Comparison of ENCODE assay signal across 9 cellular contexts in genomic region chr14:20631023-20631820, GRCh38. TPM values are rescaled to one million over a fixed set of nuclear protein-coding genes. Genes with fewer than 3 reads are reported as not detected.
DNase-seq lines count a peak whose midpoint lies in the region; ATAC-seq, FAIRE-seq and TF ChIP-seq lines count a peak whose summit lies in the region.
"Had no signal": no experiment of that assay in that cellular context is flagged by ENCODE, and none has a peak within 500 bp of the region (broad histone marks: within the 10 kb centered on the region; RNA-seq: fewer than 3 reads in every experiment).

No MANE protein-coding gene starts in this region.

- H3K9me3 Mint-ChIP-seq in activated naive CD4-positive, alpha-beta T cell treated with anti-CD3 and anti-CD28 coated beads, Interleukin-2, amount 50 U/mL, for 24 hours, result no peaks in the 10 kb centered on the region

- H3K4me1 ChIP-seq in A549, result peaks cover 31% of the 10 kb centered on the region; the same call in 2 of the 3 replicates
- no peaks in the 10 kb centered on the region for H3K4me1 ChIP-seq in HEK293 (ENCODE audit: control insufficient read depth, insufficient read depth, low read length)
- no peaks in the 10 kb centered on the region for H3K4me1 ChIP-seq in PC-9 (replicated peaks; ENCODE audit: insufficient read depth)
- peaks cover 12% of the 10 kb centered on the region for H3K4me1 ChIP-seq in psoas muscle
- H3K4me1 ChIP-seq in gastrocnemius medialis, result peaks cover 8 to 20% of the 10 kb centered on the region in 2 donors

- H3K4me3 Mint-ChIP-seq in activated naive CD4-positive, alpha-beta T cell treated with anti-CD3 and anti-CD28 coated beads, Interleukin-2, amount 50 U/mL, for 24 hours, result peak overlapping the region; percentile 87

- in situ Hi-C loops in gastrocnemius medialis (cut with MboI; ENCODE audit: low sequenced_read_pairs in 4 of 4), result no loop called here

- H3K9me3 ChIP-seq in A549, result peaks cover 4% of the 10 kb centered on the region; the same call in 1 of the 3 replicates
- no peaks in the 10 kb centered on the region for H3K9me3 ChIP-seq in HEK293 (ENCODE audit: control insufficient read depth, insufficient read depth, low read depth, low read length)
- no peaks in the 10 kb centered on the region for H3K9me3 ChIP-seq in PC-9 (ENCODE audit: insufficient read depth, low read depth)
- no peaks in the 10 kb centered on the region for H3K9me3 ChIP-seq in psoas muscle
- no peaks in the 10 kb centered on the region for H3K9me3 ChIP-seq in gastrocnemius medialis

- H3K9me2 ChIP-seq in PC-9 (ENCODE audit: insufficient read depth), result no peaks in the 10 kb centered on the region

- DNase-seq in A549 (ENCODE audit: low read depth in 1 of 2, low spot score in 1 of 2), result peak; percentile 69 to 82
- DNase-seq in PC-9, result peak; percentile 46 to 54
- DNase-seq in Right ventricle myocardium superior, result no peak
- no peak for DNase-seq in psoas muscle
- DNase-seq in gastrocnemius medialis, result no peak

- peak overlapping the region; percentile 62 for H3K4me3 ChIP-seq in A549
- H3K4me3 ChIP-seq in HEK293 (ENCODE audit: low read depth, low read length), result peak overlapping the region; percentile 65
- H3K4me3 ChIP-seq in PC-9, result peak overlapping the region; percentile 81
- peak overlapping the region; percentile 49 for H3K4me3 ChIP-seq in psoas muscle
- H3K4me3 ChIP-seq in gastrocnemius medialis, result peak overlapping the region in 2 of 4 donors; percentile 18 to 23
- H3K4me3 ChIP-seq: lung had no signal

- no peak for TF ChIP-seq RAD21 in A549 (conservative IDR thresholded peaks at IDR 0.05 in 1 of 2, IDR thresholded peaks at IDR 0.05 in 1 of 2)

- peaks cover 16% of the 10 kb centered on the region for H3K27me3 Mint-ChIP-seq in activated naive CD4-positive, alpha-beta T cell treated with anti-CD3 and anti-CD28 coated beads, Interleukin-2, amount 50 U/mL, for 24 hours

- peaks cover 37% of the 10 kb centered on the region for H3F3A ChIP-seq in PC-9 (ENCODE audit: insufficient read depth, low read depth)

- WGBS in A549 (ENCODE audit: missing lambda C conversion rate), result 2% methylated on average over 18 of the region's 18 CpGs
- WGBS in psoas muscle, 3 donors, result 2 to 3% (median 3%) methylated on average over 18 of the region's 18 CpGs

- BruUV-seq in PC-9 (replicated peaks; lab: Mats Ljungman, UMichigan), result no TSS peak

- FAIRE-seq in A549 (lab: Jason Lieb, UNC), result peak; percentile 89

- peak overlapping the region; percentile 96 for H3K27ac Mint-ChIP-seq in activated naive CD4-positive, alpha-beta T cell treated with anti-CD3 and anti-CD28 coated beads, Interleukin-2, amount 50 U/mL, for 24 hours

- H4K20me1 ChIP-seq in PC-9 (ENCODE audit: insufficient read depth), result no peaks in the 10 kb centered on the region

- peak overlapping the region; percentile 65 for H2AFZ ChIP-seq in PC-9

- TF ChIP-seq POLR2A in A549 (IDR thresholded peaks at IDR 0.05; ENCODE audit: low read length) (no peak), gastrocnemius medialis (IDR thresholded peaks at IDR 0.05) (no peak)

- H3K27ac ChIP-seq in A549 (peak overlapping the region; percentile 55 to 81; a peak in 5 of 6 replicates), HEK293 (ENCODE audit: extremely low read depth, low read depth, low read length) (peak overlapping the region; percentile 44), PC-9 (0 out of 2 replicates have a peak overlapping the region, but pooled peaks have one; percentile 2), psoas muscle (no peak overlapping the region), gastrocnemius medialis (no peak overlapping the region)

- TF ChIP-seq CTCF in A549 (IDR thresholded peaks at IDR 0.05), result no peak
- no peak for TF ChIP-seq CTCF in HEK293 (tag by site-specific recombination; IDR thresholded peaks at IDR 0.05)
- TF ChIP-seq CTCF in PC-9 (conservative IDR thresholded peaks at IDR 0.05), result no peak
- TF ChIP-seq CTCF in psoas muscle (IDR thresholded peaks at IDR 0.05), result no peak
- TF ChIP-seq CTCF in gastrocnemius medialis (IDR thresholded peaks at IDR 0.05 in 4 of 5, conservative IDR thresholded peaks at IDR 0.05 in 1 of 5), result no peak

- H3K36me3 ChIP-seq in HEK293 (ENCODE audit: control insufficient read depth in 2 of 2, insufficient read depth in 1 of 2, low read length in 2 of 2) (no peaks in the 10 kb centered on the region), PC-9 (ENCODE audit: low read depth) (no peaks in the 10 kb centered on the region), psoas muscle (ENCODE audit: insufficient read depth in 1 of 2, low read depth in 1 of 2) (no peaks in the 10 kb centered on the region), gastrocnemius medialis (no peaks in the 10 kb centered on the region)

- ATAC-seq in A549 (peak in 1 of 2 experiments; percentile 56; a peak in 3 of 6 replicates), Right ventricle myocardium superior (ENCODE audit: poor library complexity) (peak; percentile 66), psoas muscle (peak; percentile 53 to 62 (median 58)), gastrocnemius medialis (no peak), GM21526 (IDR thresholded peaks at IDR 0.05; ENCODE audit: low FRiP score, unreplicated experiment) (no peak)

- peaks cover 66% of the 10 kb centered on the region for H3K4me1 Mint-ChIP-seq in activated naive CD4-positive, alpha-beta T cell treated with anti-CD3 and anti-CD28 coated beads, Interleukin-2, amount 50 U/mL, for 24 hours

- H3K27me3 ChIP-seq in PC-9 (ENCODE audit: insufficient read depth, low read depth), result no peaks in the 10 kb centered on the region
- peaks cover 0 to 81% (median 16%) of the 10 kb centered on the region in 3 donors for H3K27me3 ChIP-seq in psoas muscle (ENCODE audit: insufficient read depth in 3 of 3, low read length in 2 of 3)
- peaks cover 71 to 92% (median 78%) of the 10 kb centered on the region in 3 donors for H3K27me3 ChIP-seq in gastrocnemius medialis

- H3K79me2 ChIP-seq in PC-9 (ENCODE audit: low read depth), result no peaks in the 10 kb centered on the region

- H3K4me2 ChIP-seq in A549 (peak overlapping the region; percentile 99), PC-9 (peak overlapping the region; percentile 97)

- intact Hi-C loops in PC-9 (cut with micrococcal nuclease; ENCODE audit: unreplicated experiment), result loop anchor here (5.0 kb wide), 1 partner anchor 366 kb away; the partner anchor contains the start of gene SLC39A2
- intact Hi-C loops in Right ventricle myocardium superior (cut with DNase I), result no loop called here
- intact Hi-C loops in psoas muscle (cut with DNase I), result loop anchor here in 1 of 2 donors (5.0 kb wide), 1 partner anchor 51 kb away; the partner anchor contains the start of gene RNASE4
- intact Hi-C loops in gastrocnemius medialis (cut with DNase I; ENCODE audit: low total_unique reads), result loop anchor here (5.0 kb wide), 1 partner anchor 51 kb away; the partner anchor contains the start of gene RNASE4

- TF ChIP-seq EP300 in A549 (IDR thresholded peaks at IDR 0.05), result no peak

- H3K36me3 Mint-ChIP-seq in activated naive CD4-positive, alpha-beta T cell treated with anti-CD3 and anti-CD28 coated beads, Interleukin-2, amount 50 U/mL, for 24 hours, result no peaks in the 10 kb centered on the region

- CTCF ChIA-PET in A549 (lab: Yijun Ruan, JAX) (interaction anchor here (0.6 to 4.6 kb wide), 14 partner anchors 16 to 340 kb away, joined by 3 to 30 read pairs (median 6); no protein-coding TSS in a partner anchor), HEK293 (lab: Yijun Ruan, JAX) (interaction anchor here (0.7 to 2.7 kb wide), 9 partner anchors 17 to 323 kb away, joined by 3 to 22 read pairs (median 3); no protein-coding TSS in a partner anchor), PC-9 (lab: Charles Lee) (no interaction called here)

- POLR2A ChIA-PET in A549 (lab: Yijun Ruan, JAX) (interaction anchor here (0.9 to 2.9 kb wide), 6 partner anchors 18 to 288 kb away, joined by 3 to 22 read pairs (median 8); partner anchors contain the start of gene PARP2), HEK293 (lab: Yijun Ruan, JAX) (interaction anchor here (0.7 to 3.3 kb wide), 6 partner anchors 18 to 340 kb away, joined by 3 to 40 read pairs (median 7); partner anchors contain the start of genes PARP2 and RNASE4), PC-9 (lab: Charles Lee; ENCODE audit: unreplicated experiment) (no interaction called here)

RNA-seq across cellular contexts. Expression of gene OR6S1, which starts 10.3 kb away (rescaled TPM):
- polyA plus RNA-seq in A549 (2011; rRNA removed), result not detected in 2 replicates
- polyA plus RNA-seq in A549 (2012; cell fraction: cytosol; rRNA removed), result not detected in 2 replicates
- not detected in 2 replicates for polyA plus RNA-seq in A549 (2012; cell fraction: nucleus; rRNA removed)
- polyA plus RNA-seq in A549 (2017; fragmentation: RNase III; extraction: RNeasy Plus Mini Kit Qiagen cat#74134 plus additional on column Dnase treatment), result not detected in 3 replicates
- polyA minus RNA-seq in A549 (2011; rRNA and poly(A)+ RNA removed), result not detected in 2 replicates
- not detected in 2 replicates for total RNA-seq in PC-9 (2021)
- total RNA-seq in Right ventricle myocardium superior, result not detected
- total RNA-seq in psoas muscle, result not detected
- not detected for polyA plus RNA-seq in psoas muscle
- total RNA-seq in gastrocnemius medialis, result not detected
- total RNA-seq: lung had no signal
- polyA plus RNA-seq: lung had no signal

RNA-seq across cellular contexts. Expression of gene RNASE12, which starts 40.0 kb away (rescaled TPM):
- not detected in 2 replicates for polyA plus RNA-seq in A549 (2011; rRNA removed)
- polyA plus RNA-seq in A549 (2012; cell fraction: cytosol; rRNA removed), result not detected in 2 replicates
- not detected in 2 replicates for polyA plus RNA-seq in A549 (2012; cell fraction: nucleus; rRNA removed)
- not detected in 3 replicates for polyA plus RNA-seq in A549 (2017; fragmentation: RNase III; extraction: RNeasy Plus Mini Kit Qiagen cat#74134 plus additional on column Dnase treatment)
- not detected in 2 replicates for polyA minus RNA-seq in A549 (2011; rRNA and poly(A)+ RNA removed)
- total RNA-seq in PC-9 (2021), result not detected in 2 replicates
- not detected for total RNA-seq in Right ventricle myocardium superior
- not detected for total RNA-seq in psoas muscle
- polyA plus RNA-seq in psoas muscle, result not detected
- total RNA-seq in gastrocnemius medialis, result not detected
- total RNA-seq: lung had no signal
- polyA plus RNA-seq: lung had no signal

RNA-seq across cellular contexts. Expression of gene RNASE11, which starts 43.4 kb away (rescaled TPM):
- polyA plus RNA-seq in A549 (2011; rRNA removed), result not detected in 2 replicates
- polyA plus RNA-seq in A549 (2012; cell fraction: cytosol; rRNA removed), result not detected in 2 replicates
- not detected in 2 replicates for polyA plus RNA-seq in A549 (2012; cell fraction: nucleus; rRNA removed)
- polyA plus RNA-seq in A549 (2017; fragmentation: RNase III; extraction: RNeasy Plus Mini Kit Qiagen cat#74134 plus additional on column Dnase treatment), result not detected in 3 replicates
- polyA minus RNA-seq in A549 (2011; rRNA and poly(A)+ RNA removed), result not detected in 2 replicates
- not detected in 2 replicates for total RNA-seq in PC-9 (2021)
- total RNA-seq in Right ventricle myocardium superior, result not detected
- total RNA-seq in psoas muscle, result not detected
- not detected for polyA plus RNA-seq in psoas muscle
- total RNA-seq in gastrocnemius medialis, result not detected
- total RNA-seq: lung had no signal
- polyA plus RNA-seq: lung had no signal

RNA-seq across cellular contexts. Expression of gene RNASE4, which starts 53.1 kb away (rescaled TPM):
- polyA plus RNA-seq in A549 (2011; rRNA removed) (77.4 and 134 TPM in 2 replicates), A549 (2017; fragmentation: RNase III; extraction: RNeasy Plus Mini Kit Qiagen cat#74134 plus additional on column Dnase treatment) (5.8 to 10.6 TPM (median 8.6 TPM) in 3 replicates), psoas muscle (10 to 100 TPM in 1 of 3 donors, 1 to 10 TPM in 2; 7.6 to 10.7 (median 8.6) TPM)
- 11.1 and 15.0 TPM in 2 replicates for polyA plus RNA-seq in A549 (2012; cell fraction: cytosol; rRNA removed)
- polyA plus RNA-seq in A549 (2012; cell fraction: nucleus; rRNA removed), result 8.0 and 10.9 TPM in 2 replicates
- 53.7 and 118 TPM in 2 replicates for polyA minus RNA-seq in A549 (2011; rRNA and poly(A)+ RNA removed)
- total RNA-seq in PC-9 (2021) (2.0 and 4.0 TPM in 2 replicates), Right ventricle myocardium superior (9.4 TPM), psoas muscle (10 to 100 TPM in 1 of 4 donors, 1 to 10 TPM in 2, under 1 TPM in 1; 0.77 to 11.1 (median 4.2) TPM), gastrocnemius medialis (10 to 100 TPM; 12.2 to 21.3 (median 18.9) TPM)

RNA-seq across cellular contexts. Expression of gene ANG, which starts 57.3 kb away (rescaled TPM):
- polyA plus RNA-seq in A549 (2011; rRNA removed), result 35.4 and 46.9 TPM in 2 replicates
- 10.5 and 11.6 TPM in 2 replicates for polyA plus RNA-seq in A549 (2012; cell fraction: cytosol; rRNA removed)
- 7.9 and 10.9 TPM in 2 replicates for polyA plus RNA-seq in A549 (2012; cell fraction: nucleus; rRNA removed)
- polyA plus RNA-seq in A549 (2017; fragmentation: RNase III; extraction: RNeasy Plus Mini Kit Qiagen cat#74134 plus additional on column Dnase treatment), result 6.5 to 10.5 TPM (median 10.2 TPM) in 3 replicates
- 19.4 and 35.5 TPM in 2 replicates for polyA minus RNA-seq in A549 (2011; rRNA and poly(A)+ RNA removed)
- 4.4 and 5.7 TPM in 2 replicates for total RNA-seq in PC-9 (2021)
- total RNA-seq in Right ventricle myocardium superior, result 5.3 TPM
- 1 to 10 TPM; 1.3 to 6.5 (median 1.8) TPM for total RNA-seq in psoas muscle
- polyA plus RNA-seq in psoas muscle, result 1 to 10 TPM; 3.5 to 4.8 (median 3.5) TPM
- 10 to 100 TPM in 1 of 4 donors, 1 to 10 TPM in 3; 3.9 to 10.5 (median 5.6) TPM for total RNA-seq in gastrocnemius medialis

Comparison
In these comparisons a context has a peak if more than half of its experiments do, and no peak if none do; other contexts are left out.
1. ATAC-seq: peak in Right ventricle myocardium superior (single experiment) and psoas muscle (4 of 4); none in gastrocnemius medialis (0 of 2) and GM21526 (single experiment).
2. DNase-seq: peak in A549 (2 of 2) and PC-9 (2 of 2); none in Right ventricle myocardium superior (single experiment), psoas muscle (0 of 2) and gastrocnemius medialis (0 of 2).
3. H3K27ac ChIP-seq: peak in A549 (2 of 2), HEK293 (single experiment) and PC-9 (single experiment); none in psoas muscle (single experiment) and gastrocnemius medialis (0 of 4).